In genomic region chr7:133026210-133026859, GRCh38 we compare ENCODE assay signal across 35 cellular contexts. TPM values are rescaled to one million over a fixed set of nuclear protein-coding genes. Genes with fewer than 3 reads are reported as not detected.
DNase-seq lines count a peak whose midpoint lies in the region; ATAC-seq, FAIRE-seq and TF ChIP-seq lines count a peak whose summit lies in the region.
"Had no signal": no experiment of that assay in that cellular context is flagged by ENCODE, and none has a peak within 500 bp of the region (broad histone marks: within the 10 kb centered on the region; RNA-seq: fewer than 3 reads in every experiment).

No MANE protein-coding gene starts in this region.

- TF ChIP-seq RAD21 in SK-N-SH (IDR thresholded peaks at IDR 0.05; ENCODE audit: low read length) (no peak), K562 (CRISPR knock-in tag; conservative IDR thresholded peaks at IDR 0.05 in 1 of 2, IDR thresholded peaks at IDR 0.05 in 1 of 2) (no peak)

- in situ Hi-C loops in K562 (cut with MboI), result no loop called here

- WGBS in SK-N-SH (ENCODE audit: low lambda C conversion rate), result 97% methylated on average over 2 of the region's 2 CpGs
- WGBS in K562 (ENCODE audit: insufficient coverage, low coverage, missing lambda C conversion rate), result 97% methylated on average over 2 of the region's 2 CpGs

- peaks cover 9% of the 10 kb centered on the region for H3F3A ChIP-seq in SK-N-SH (replicated peaks; ENCODE audit: insufficient read depth)

- TF ChIP-seq EP300 in SK-N-SH (IDR thresholded peaks at IDR 0.05; ENCODE audit: borderline replicate concordance in 1 of 2, low read depth in 1 of 2, low read length in 1 of 2) (no peak), K562 (IDR thresholded peaks at IDR 0.05; ENCODE audit: low read length) (no peak)

- H3K79me2 ChIP-seq in SK-N-SH (ENCODE audit: insufficient read depth) (peaks cover 58% of the 10 kb centered on the region), K562 (ENCODE audit: control insufficient read depth, insufficient read depth, low read length) (peaks cover 51% of the 10 kb centered on the region)

- peaks cover 0 to 13% of the 10 kb centered on the region in 2 experiments; a peak in 2 of 4 replicates for H3K4me1 ChIP-seq in SK-N-SH (ENCODE audit: control insufficient read depth in 1 of 2, insufficient read depth in 2 of 2, low read depth in 1 of 2, low read length in 1 of 2)
- H3K4me1 ChIP-seq in HEK293 (ENCODE audit: control insufficient read depth, insufficient read depth, low read length), result no peaks in the 10 kb centered on the region; the same call in 1 of the 2 replicates
- H3K4me1 ChIP-seq in K562 (replicated peaks in 1 of 2; ENCODE audit: control insufficient read depth in 2 of 2, insufficient read depth in 2 of 2, low read length in 2 of 2), result no peaks in the 10 kb centered on the region
- H3K4me1 ChIP-seq: A549; BLaER1; BLaER1 treated with 17β-estradiol and CSF1 and Interleukin-3, amounts not matched to agents 10 nM and 100 nM; Caco-2 had no signal

- no peaks in the 10 kb centered on the region for H3K9me1 ChIP-seq in K562 (ENCODE audit: control insufficient read depth, insufficient read depth, low read length)

- H3K27me3 ChIP-seq in SK-N-SH (ENCODE audit: insufficient read depth) (no peaks in the 10 kb centered on the region), K562 (ENCODE audit: control insufficient read depth in 2 of 2, insufficient read depth in 2 of 2, low read length in 2 of 2) (no peaks in the 10 kb centered on the region; a peak in 1 of 5 replicates)
- H3K27me3 ChIP-seq: BE2C; BLaER1; BLaER1 treated with 17β-estradiol and CSF1 and Interleukin-3, amounts not matched to agents 10 nM and 100 nM had no signal

- no peak for ATAC-seq in SK-N-SH treated with all-trans-retinoic acid at 6 μM for 48 hours
- no peak for ATAC-seq in K562
- no peak for ATAC-seq in HG02884 (IDR thresholded peaks at IDR 0.05; ENCODE audit: unreplicated experiment)
- ATAC-seq: A549; CD8-positive, alpha-beta T cell had no signal

- TF ChIP-seq CTCF in SK-N-SH (IDR thresholded peaks at IDR 0.05) (no peak), HEK293 (tag by site-specific recombination; IDR thresholded peaks at IDR 0.05) (no peak), K562 (IDR thresholded peaks at IDR 0.05 in 2 of 3, conservative IDR thresholded peaks at IDR 0.05 in 1 of 3; ENCODE audit: insufficient read depth in 2 of 3, low read depth in 1 of 3, low read length in 3 of 3) (no peak)

- POLR2A ChIA-PET in SK-N-SH (lab: Yijun Ruan, JAX), result no interaction called here
- POLR2A ChIA-PET in HEK293 (lab: Yijun Ruan, JAX), result no interaction called here
- POLR2A ChIA-PET in K562 (lab: Yijun Ruan, JAX), result no interaction called here

- H3K9me3 ChIP-seq in SK-N-SH, result 0 out of 2 replicates have a peak, but pooled peaks cover 6% of the 10 kb centered on the region
- H3K9me3 ChIP-seq in HEK293 (ENCODE audit: control insufficient read depth, insufficient read depth, low read depth, low read length), result no peaks in the 10 kb centered on the region
- no peaks in the 10 kb centered on the region for H3K9me3 ChIP-seq in K562 (replicated peaks; ENCODE audit: control insufficient read depth, insufficient read depth, low read depth, low read length)
- H3K9me3 ChIP-seq: A549, BE2C, Caco-2 had no signal

- BruUV-seq in K562 (replicated peaks; lab: Mats Ljungman, UMichigan), result no TSS peak

- DNase-seq in SK-N-SH, result no peak
- no peak for DNase-seq in GM18507 (ENCODE audit: extremely low spot score, insufficient read length, low read depth)
- no peak for DNase-seq in K562 (ENCODE audit: extremely low read depth in 1 of 4, low spot score in 3 of 4)
- no peak for DNase-seq in erythroblast (lab: John Stamatoyannopoulos, UW)
- no peak for DNase-seq in NCI-H774 (lab: John Stamatoyannopoulos, UW)
- DNase-seq: 8988T; ACHN; AML-193; BE2C; C1 segment of cervical spinal cord; Caco-2; Calu3; CD4-positive, alpha-beta memory T cell; CD4-positive, alpha-beta T cell; CD4-positive, CD25-positive, alpha-beta regulatory T cell; CD8-positive, alpha-beta memory T cell; CD8-positive, alpha-beta T cell; COR-L47; DMS 273 treated with DMSO at 0.1 percent for 48 hours; DMS153; DMS53; DMS79; DMS79 treated with DMSO at 0.1 percent for 48 hours; DND-41; EL had no signal

- no peaks in the 10 kb centered on the region for H4K20me1 ChIP-seq in SK-N-SH (ENCODE audit: insufficient read depth)
- H4K20me1 ChIP-seq in K562 (replicated peaks; ENCODE audit: control insufficient read depth, insufficient read depth, low read length), result no peaks in the 10 kb centered on the region

- H2AFZ ChIP-seq in SK-N-SH (ENCODE audit: low read depth) (no peak overlapping the region), K562 (ENCODE audit: low read depth, low read length) (no peak overlapping the region)

- H3K9ac ChIP-seq in SK-N-SH (no peak overlapping the region), K562 (ENCODE audit: insufficient read depth in 1 of 2, low read depth in 2 of 2, low read length in 2 of 2) (no peak overlapping the region)
- H3K9ac ChIP-seq: BLaER1; BLaER1 treated with 17β-estradiol and CSF1 and Interleukin-3, amounts not matched to agents 10 nM and 100 nM had no signal

- H3K36me3 ChIP-seq in SK-N-SH (replicated peaks in 1 of 2; ENCODE audit: control insufficient read depth in 1 of 2, insufficient read depth in 2 of 2, low read length in 1 of 2), result peaks cover 7 to 29% of the 10 kb centered on the region in 2 experiments
- H3K36me3 ChIP-seq in HEK293 (ENCODE audit: control insufficient read depth in 2 of 2, insufficient read depth in 1 of 2, low read length in 2 of 2), result no peaks in the 10 kb centered on the region; a peak in 1 of 3 replicates
- peaks cover 34% of the 10 kb centered on the region for H3K36me3 ChIP-seq in K562 (ENCODE audit: control insufficient read depth, insufficient read depth, low read length)

- intact Hi-C loops in K562 (cut with micrococcal nuclease), result no loop called here

- H3K4me2 ChIP-seq in SK-N-SH, result no peak overlapping the region
- no peak overlapping the region for H3K4me2 ChIP-seq in K562 (ENCODE audit: insufficient read depth, low read length)
- H3K4me2 ChIP-seq: A549; BLaER1; BLaER1 treated with 17β-estradiol and CSF1 and Interleukin-3, amounts not matched to agents 10 nM and 100 nM had no signal

- no peak overlapping the region for H3K27ac ChIP-seq in SK-N-SH (ENCODE audit: low read depth in 2 of 2, low read length in 1 of 2)
- H3K27ac ChIP-seq in HEK293 (ENCODE audit: extremely low read depth, low read depth, low read length), result no peak overlapping the region
- H3K27ac ChIP-seq in K562 (ENCODE audit: extremely low read depth, low read depth, low read length), result no peak overlapping the region
- H3K27ac ChIP-seq: 22Rv1; A549; BLaER1; BLaER1 treated with 17β-estradiol and CSF1 and Interleukin-3, amounts not matched to agents 10 nM and 100 nM; C4-2B had no signal

- FAIRE-seq in GM18507 (lab: Jason Lieb, UNC) (peak; percentile 39), K562 (lab: Jason Lieb, UNC) (no peak)
- FAIRE-seq: A204.1, A549, D721Med had no signal

- TF ChIP-seq POLR2A in K562 (conservative IDR thresholded peaks at IDR 0.05) (no peak), erythroblast (IDR thresholded peaks at IDR 0.05; ENCODE audit: low read length) (no peak)

- H3K4me3 ChIP-seq in SK-N-SH (ENCODE audit: low read depth in 2 of 2, low read length in 1 of 2), result no peak overlapping the region
- no peak overlapping the region for H3K4me3 ChIP-seq in HEK293 (ENCODE audit: low read depth, low read length)
- no peak overlapping the region for H3K4me3 ChIP-seq in K562
- H3K4me3 ChIP-seq: A549; BLaER1; BLaER1 treated with 17β-estradiol and CSF1 and Interleukin-3, amounts not matched to agents 10 nM and 100 nM had no signal

- H3K9me2 ChIP-seq in SK-N-SH, result no peaks in the 10 kb centered on the region

- CTCF ChIA-PET in SK-N-SH (lab: Yijun Ruan, JAX) (no interaction called here), HEK293 (lab: Yijun Ruan, JAX) (no interaction called here), K562 (lab: Yijun Ruan, JAX; ENCODE audit: low intra/inter-chr PET ratio) (interaction anchor here (0.6 kb wide), 1 partner anchor 14 kb away, joined by 3 read pairs; no protein-coding TSS in a partner anchor)

TF ChIP-seq in SK-N-SH treated with all-trans-retinoic acid at 6 μM for 48 hours, 23 proteins besides CTCF, POLR2A, EP300 and RAD21 (continues in another document):
- no peak for TF ChIP-seq ZNF70 (CRISPR knock-in tag; IDR thresholded peaks at IDR 0.05)
- no peak for TF ChIP-seq TOX (CRISPR knock-in tag; IDR thresholded peaks at IDR 0.05; ENCODE audit: borderline replicate concordance)
- peak; percentile 91 for TF ChIP-seq ZNF8 (CRISPR knock-in tag; IDR thresholded peaks at IDR 0.05)

TF ChIP-seq in SK-N-SH, 30 proteins besides CTCF, POLR2A, EP300 and RAD21 (continues in another document):
- TF ChIP-seq YY1 (IDR thresholded peaks at IDR 0.05; ENCODE audit: low read depth), result no peak
- no peak for TF ChIP-seq RFX5 (IDR thresholded peaks at IDR 0.05; ENCODE audit: low read length)

TF ChIP-seq in HEK293, 187 proteins besides CTCF, POLR2A, EP300 and RAD21 (continues in another document):
- TF ChIP-seq ZNF785 (tag by site-specific recombination; IDR thresholded peaks at IDR 0.05), result no peak
- TF ChIP-seq ZNF473 (tag by site-specific recombination; IDR thresholded peaks at IDR 0.05), result no peak
- TF ChIP-seq WT1 (tag by site-specific recombination; IDR thresholded peaks at IDR 0.05), result no peak

TF ChIP-seq in K562, 482 proteins besides CTCF, POLR2A, EP300 and RAD21 (continues in another document):
- TF ChIP-seq ZNF445 (CRISPR knock-in tag; IDR thresholded peaks at IDR 0.05; ENCODE audit: low read depth), result no peak
- peak; percentile 60; the same call in 1 of the 2 replicates for TF ChIP-seq ZNF184 (CRISPR knock-in tag; IDR thresholded peaks at IDR 0.05)

RNA-seq across cellular contexts. Expression of gene CHCHD3, which starts 55.6 kb away (rescaled TPM):
- polyA plus RNA-seq in SK-N-SH (2012; rRNA removed) (97.1 and 119 TPM in 2 replicates), K562 (2011; rRNA removed) (204 and 232 TPM in 2 replicates), K562 (2014; fragmentation: Illumina TruSeq; extraction: Trizol) (219 and 279 TPM in 2 replicates), K562 (2014; fragmentation: Nextera tagmentation; extraction: Ambion mirVana) (100 to 1,000 TPM in 1 of 2 experiments, 10 to 100 TPM in 1; 66.2 to 110 TPM), K562 (2014; rRNA removed) (157 and 165 TPM in 2 replicates)
- polyA plus RNA-seq in SK-N-SH (2012; cell fraction: cytosol; rRNA removed), result 135 and 141 TPM in 2 replicates
- 25.0 and 44.7 TPM in 2 replicates for polyA plus RNA-seq in SK-N-SH (2012; cell fraction: nucleus; rRNA removed)
- total RNA-seq in K562 (2011; cell fraction: chromatin; rRNA removed; ENCODE audit: low replicate concordance), result 87.4 and 161 TPM in 2 replicates
- total RNA-seq in K562 (2011; cell fraction: nucleolus; rRNA removed), result 66.5 and 86.1 TPM in 2 replicates
- 95.3 and 156 TPM in 2 replicates for total RNA-seq in K562 (2011; cell fraction: nucleoplasm; rRNA removed)
- total RNA-seq in K562 (2014; rRNA removed) (254 and 266 TPM in 2 replicates), K562 (2014; rRNA removed; fragmentation: Illumina TruSeq; extraction: Trizol) (238 and 252 TPM in 2 replicates), K562 (2015; rRNA removed; fragmentation: Illumina TruSeq; extraction: Trizol) (230 and 245 TPM in 2 replicates), K562 (2021) (170 and 177 TPM in 2 replicates)
- polyA plus RNA-seq in K562 (2011; cell fraction: cytosol; rRNA removed), result 61.4 and 114 TPM in 2 replicates
- 42.6 and 86.9 TPM in 2 replicates for polyA plus RNA-seq in K562 (2011; cell fraction: nucleus; rRNA removed)
- polyA plus RNA-seq in K562 (2012), result 158 and 160 TPM in 2 replicates
- polyA minus RNA-seq in K562 (2011; rRNA and poly(A)+ RNA removed), result 272 and 340 TPM in 2 replicates
- 147 and 159 TPM in 2 replicates for polyA minus RNA-seq in K562 (2011; cell fraction: cytosol; rRNA and poly(A)+ RNA removed)
- 90.2 and 142 TPM in 2 replicates for polyA minus RNA-seq in K562 (2011; cell fraction: nucleus; rRNA and poly(A)+ RNA removed)
